In the genomic region with DNA sequence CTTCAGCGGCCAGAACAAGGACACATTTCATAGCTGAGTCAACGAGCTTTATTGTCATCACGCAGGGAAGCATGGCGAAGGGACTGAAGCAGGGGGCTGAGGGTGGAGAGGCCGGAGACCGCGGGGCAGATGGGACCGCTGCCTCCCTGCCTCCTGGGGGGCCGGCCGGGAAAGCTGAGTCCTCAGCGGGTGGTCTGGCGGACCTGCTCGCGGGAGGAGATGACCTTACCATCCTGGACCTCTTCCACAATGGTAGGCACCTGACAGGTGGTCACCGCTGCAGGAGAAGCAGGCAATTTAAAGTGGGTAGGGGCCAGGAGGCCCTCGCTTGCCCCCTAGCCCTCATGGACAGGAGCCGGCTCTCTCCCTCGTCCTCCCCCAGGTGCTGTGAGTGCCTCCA, we compare ENCODE assay signal across 10 cellular contexts. TPM values are rescaled to one million over a fixed set of nuclear protein-coding genes. Genes with fewer than 3 reads are reported as not detected.
"Had no signal": no experiment of that assay in that cellular context is flagged by ENCODE, and none has a peak within 500 bp of the region (broad histone marks: within the 10 kb centered on the region; RNA-seq: fewer than 3 reads in every experiment).

No MANE protein-coding gene starts in this region.

RNA-seq across cellular contexts. Expression of a gene that starts 45.0 kb away (rescaled TPM):
- total RNA-seq: activated B cell treated with CpG ODN at 0.5 μM for 24 hours; activated CD4-positive, alpha-beta memory T cell treated with anti-CD3 and anti-CD28 coated beads for 36 hours; activated CD4-positive, alpha-beta memory T cell treated with anti-CD3 and anti-CD28 coated beads, Interleukin-2, amount 10 ng/mL, durations not matched to agents 7 days and 5 days; activated CD4-positive, alpha-beta T cell treated with anti-CD3 and anti-CD28 coated beads for 36 hours; activated CD4-positive, alpha-beta T cell treated with anti-CD3 and anti-CD28 coated beads, Interleukin-2, amount 10 ng/mL, durations not matched to agents 24 days and 14 days; activated CD8-positive, alpha-beta memory T cell treated with anti-CD3 and anti-CD28 coated beads for 36 hours; activated CD8-positive, alpha-beta T cell treated with anti-CD3 and anti-CD28 coated beads for 36 hours; T-helper 1 cell treated with Interleukin-12 subunit alpha and Interleukin-12 subunit beta and Interleukin-4 antibody, amounts not matched to agents 30 ng/mL and 1 ng/mL, for 36 hours; T-helper 17 cell; WTC11 had no signal
